19 cellular contexts compared by ENCODE assay signal in genomic region chr12:121264951-121265350, GRCh38.
"Had no signal": no experiment of that assay in that cellular context is flagged by ENCODE, and none has a peak within 500 bp of the region (broad histone marks: within the 10 kb centered on the region; RNA-seq: fewer than 3 reads in every experiment).

No MANE protein-coding gene starts in this region.

- H3K4me3 ChIP-seq: cardiac muscle cell, left lung, neural progenitor cell, right lobe of liver, stomach, thoracic aorta, upper lobe of left lung had no signal

- H3K9me3 ChIP-seq: left lung, right lobe of liver, stomach, thoracic aorta, upper lobe of left lung had no signal

- H3K27ac ChIP-seq: cardiac muscle cell, left lung, right lobe of liver, stomach, thoracic aorta, upper lobe of left lung, WERI-Rb-1 had no signal

- H3K27me3 ChIP-seq: cardiac muscle cell, left lung, neural progenitor cell, right lobe of liver, stomach, upper lobe of left lung had no signal

- H3K27ac Mint-ChIP-seq: activated T-helper 17 cell treated with anti-CD3 and anti-CD28 coated beads, Interleukin-2, amount 50 U/mL, for 72 hours; neural progenitor cell had no signal

- H3K27me3 Mint-ChIP-seq: activated T-helper 17 cell treated with anti-CD3 and anti-CD28 coated beads, Interleukin-2, amount 50 U/mL, for 72 hours had no signal

- H3K9me3 Mint-ChIP-seq: activated T-helper 17 cell treated with anti-CD3 and anti-CD28 coated beads, Interleukin-2, amount 50 U/mL, for 72 hours; neural progenitor cell had no signal

- DNase-seq: activated CD4-positive, alpha-beta T cell treated with anti-CD3 and anti-CD28 coated beads, Interleukin-2, amount 50 U/mL, for 4 hours; activated naive CD4-positive, alpha-beta T cell; activated T-cell treated with anti-CD3 and anti-CD28 coated beads for 4 hours; erythroblast; foreskin melanocyte; head of caudate nucleus; left lung; right lobe of liver; small intestine; stimulated activated CD4-positive, alpha-beta T cell treated with anti-CD3 and anti-CD28 coated beads, Interleukin-15, amount 100 ng/mL, for 24 hours; stimulated activated CD4-positive, alpha-beta T cell treated with anti-CD3 and anti-CD28 coated beads, Interleukin-2, amount 100 ng/mL, for 48 hours; stomach; SW 1271; upper lobe of left lung; WERI-Rb-1 had no signal

- H3K36me3 ChIP-seq: cardiac muscle cell, neural progenitor cell had no signal

- H3K4me1 Mint-ChIP-seq: neural progenitor cell had no signal

- ATAC-seq: activated T-helper 17 cell treated with anti-CD3 and anti-CD28 coated beads, Interleukin-2, amount 50 U/mL, for 72 hours; left lung; right lobe of liver had no signal

- H3K4me1 ChIP-seq: left lung, neural progenitor cell, right lobe of liver, stomach, upper lobe of left lung had no signal

- H3K4me3 Mint-ChIP-seq: activated T-helper 17 cell treated with anti-CD3 and anti-CD28 coated beads, Interleukin-2, amount 50 U/mL, for 72 hours; neural progenitor cell had no signal
